8 cellular contexts compared by ENCODE assay signal in genomic region chr1:43349594-43350306, GRCh38. TPM values are rescaled to one million over a fixed set of nuclear protein-coding genes. Genes with fewer than 3 reads are reported as not detected.
DNase-seq lines count a peak whose midpoint lies in the region; ATAC-seq and TF ChIP-seq lines count a peak whose summit lies in the region.

No MANE protein-coding gene starts in this region.

- intact Hi-C loops in MCF 10A (cut with micrococcal nuclease) (no loop called here), left lung (cut with DNase I) (no loop called here), transverse colon (cut with DNase I; ENCODE audit: low total_unique reads) (no loop called here)

- peaks cover 5 to 6% of the 10 kb centered on the region in 2 donors for H3K4me1 ChIP-seq in left lung
- peaks cover 7 to 28% (median 15%) of the 10 kb centered on the region in 4 donors for H3K4me1 ChIP-seq in transverse colon

- H3K27ac Mint-ChIP-seq in activated naive CD4-positive, alpha-beta T cell treated with anti-CD3 and anti-CD28 coated beads, Interleukin-2, amount 50 U/mL, for 24 hours = peak overlapping the region; percentile 56
- H3K27ac Mint-ChIP-seq in MCF 10A (ENCODE audit: low read depth, unreplicated experiment) = peak overlapping the region; percentile 96

- no peaks in the 10 kb centered on the region for H3K9me3 Mint-ChIP-seq in activated naive CD4-positive, alpha-beta T cell treated with anti-CD3 and anti-CD28 coated beads, Interleukin-2, amount 50 U/mL, for 24 hours
- H3K9me3 Mint-ChIP-seq in MCF 10A (ENCODE audit: unreplicated experiment) = no peaks in the 10 kb centered on the region

- in situ Hi-C loops in transverse colon (cut with MboI; ENCODE audit: low pct_ligation_motif_present in 1 of 4, low pct_unique_long_range_greater_than_20kb in 1 of 4, low sequenced_read_pairs in 3 of 4) = no loop called here

- H3K4me3 ChIP-seq in left lung = peak overlapping the region; percentile 30 to 40
- H3K4me3 ChIP-seq in transverse colon = peak overlapping the region in 3 of 4 donors; percentile 42 to 53 (median 47)

- CTCF ChIA-PET in MCF 10A (lab: Yijun Ruan, JAX) = no interaction called here

- peaks cover 13% of the 10 kb centered on the region for H3K4me1 Mint-ChIP-seq in activated naive CD4-positive, alpha-beta T cell treated with anti-CD3 and anti-CD28 coated beads, Interleukin-2, amount 50 U/mL, for 24 hours
- H3K4me1 Mint-ChIP-seq in MCF 10A (ENCODE audit: insufficient read depth, unreplicated experiment) = peaks cover 21% of the 10 kb centered on the region

- peak overlapping the region; percentile 65 for H3K4me3 Mint-ChIP-seq in activated naive CD4-positive, alpha-beta T cell treated with anti-CD3 and anti-CD28 coated beads, Interleukin-2, amount 50 U/mL, for 24 hours
- H3K4me3 Mint-ChIP-seq in MCF 10A (ENCODE audit: unreplicated experiment) = peak overlapping the region; percentile 82

- TF ChIP-seq POLR2A in transverse colon (IDR thresholded peaks at IDR 0.05) = no peak

- peaks cover 3% of the 10 kb centered on the region for H3K36me3 Mint-ChIP-seq in activated naive CD4-positive, alpha-beta T cell treated with anti-CD3 and anti-CD28 coated beads, Interleukin-2, amount 50 U/mL, for 24 hours
- no peaks in the 10 kb centered on the region for H3K36me3 Mint-ChIP-seq in MCF 10A (ENCODE audit: insufficient read depth, unreplicated experiment)

- ATAC-seq in left lung (peak; percentile 5), GM18520 (IDR thresholded peaks at IDR 0.05; ENCODE audit: unreplicated experiment) (no peak), HG02852 (IDR thresholded peaks at IDR 0.05; ENCODE audit: unreplicated experiment) (no peak)

- no TSS peak for BruUV-seq in MCF 10A (replicated peaks; lab: Mats Ljungman, UMichigan)

- TF ChIP-seq CTCF in MCF 10A (IDR thresholded peaks at IDR 0.05; ENCODE audit: unreplicated experiment) (no peak), left lung (IDR thresholded peaks at IDR 0.05) (no peak), transverse colon (IDR thresholded peaks at IDR 0.05) (no peak)

- no peak for DNase-seq in activated naive CD4-positive, alpha-beta T cell treated with Interleukin-2 at 50 U/mL for 16 hours
- DNase-seq in MCF 10A (ENCODE audit: unreplicated experiment) (peak; percentile 41), left lung (no peak), transverse colon (no peak)
- no peak for DNase-seq in stimulated activated CD4-positive, alpha-beta T cell treated with anti-CD3 and anti-CD28 coated beads, Interleukin-12 subunit alpha, Interleukin-12 subunit beta, amount 100 ng/mL, for 4 hours

- WGBS in transverse colon (ENCODE audit: low coverage in 1 of 2), 2 donors = 40 to 45% methylated on average over 11 of the region's 11 CpGs

- H3K9me3 ChIP-seq in left lung = no peaks in the 10 kb centered on the region
- H3K9me3 ChIP-seq in transverse colon = no peaks in the 10 kb centered on the region

- H3K27me3 ChIP-seq in left lung (no peaks in the 10 kb centered on the region), transverse colon (no peaks in the 10 kb centered on the region)

- H3K36me3 ChIP-seq in left lung (no peaks in the 10 kb centered on the region), transverse colon (no peaks in the 10 kb centered on the region)

- H3K27me3 Mint-ChIP-seq in activated naive CD4-positive, alpha-beta T cell treated with anti-CD3 and anti-CD28 coated beads, Interleukin-2, amount 50 U/mL, for 24 hours = no peaks in the 10 kb centered on the region
- no peaks in the 10 kb centered on the region for H3K27me3 Mint-ChIP-seq in MCF 10A (ENCODE audit: insufficient read depth, unreplicated experiment)

- no peak for TF ChIP-seq EP300 in transverse colon (IDR thresholded peaks at IDR 0.05; ENCODE audit: low read depth)

- H3K27ac ChIP-seq in left lung (peak overlapping the region; percentile 86 to 89), transverse colon (peak overlapping the region; percentile 87 to 96 (median 94))

- POLR2A ChIA-PET in MCF 10A (lab: Yijun Ruan, JAX) = interaction anchor here (0.8 to 2.3 kb wide), 2 partner anchors 8 to 19 kb away, joined by 5 to 11 read pairs; partner anchors contain the start of genes CDC20 and ELOVL1

RNA-seq across cellular contexts. Expression of gene CDC20, which starts 9.0 kb away (rescaled TPM):
- total RNA-seq in MCF 10A (2022) (123 and 204 TPM in 2 replicates), left lung (10 to 100 TPM in 1 of 2 donors, 1 to 10 TPM in 1; 7.9 to 18.0 TPM), transverse colon (10 to 100 TPM in 1 of 4 donors, 1 to 10 TPM in 2, not detected in 1; 2.9 to 38.4 (median 4.5) TPM)

RNA-seq across cellular contexts. Expression of gene MPL, which starts 12.1 kb away (rescaled TPM):
- total RNA-seq in MCF 10A (2022) = not detected in 2 replicates
- total RNA-seq in left lung = under 1 TPM; 0.24 to 0.67 TPM
- under 1 TPM in 1 of 4 donors, not detected in 3; 0.32 TPM for total RNA-seq in transverse colon

RNA-seq across cellular contexts. Expression of gene ELOVL1, which starts 18.1 kb away (rescaled TPM):
- total RNA-seq in MCF 10A (2022) (86.0 and 99.9 TPM in 2 replicates), left lung (100 to 1,000 TPM; 118 to 144 TPM), transverse colon (100 to 1,000 TPM in 1 of 4 donors, 10 to 100 TPM in 3; 58.4 to 114 (median 99.5) TPM)

RNA-seq across cellular contexts. Expression of gene MED8, which starts 39.9 kb away (rescaled TPM):
- total RNA-seq in MCF 10A (2022) = 52.0 and 61.6 TPM in 2 replicates
- 10 to 100 TPM; 40.3 to 48.5 TPM for total RNA-seq in left lung
- 10 to 100 TPM; 12.7 to 41.9 (median 25.0) TPM for total RNA-seq in transverse colon

RNA-seq across cellular contexts. Expression of gene SZT2, which starts 39.9 kb away (rescaled TPM):
- total RNA-seq in MCF 10A (2022) (65.3 and 67.4 TPM in 2 replicates), left lung (10 to 100 TPM; 40.1 to 68.0 TPM), transverse colon (100 to 1,000 TPM in 2 of 4 donors, 10 to 100 TPM in 2; 43.1 to 106 (median 82.2) TPM)
